In genomic region chr12:121630791-121631190, GRCh38 we compare ENCODE assay signal across 1 cellular context.
TF ChIP-seq lines count a peak whose summit lies in the region.

No MANE protein-coding gene starts in this region.

TF ChIP-seq in GM23338, 12 proteins besides CTCF, POLR2A, EP300 and RAD21 (continued from another document):
- TF ChIP-seq ZNF462 (CRISPR knock-in tag; IDR thresholded peaks at IDR 0.05) (no peak), EZH2phosphoT487 (IDR thresholded peaks at IDR 0.05; ENCODE audit: unreplicated experiment) (no peak), ETS1 (IDR thresholded peaks at IDR 0.05) (no peak), STAT1 (IDR thresholded peaks at IDR 0.05; ENCODE audit: unreplicated experiment) (no peak), ZNF331 (CRISPR knock-in tag; IDR thresholded peaks at IDR 0.05; ENCODE audit: low read depth) (no peak), REST (IDR thresholded peaks at IDR 0.05; ENCODE audit: unreplicated experiment) (no peak), EZH2 (IDR thresholded peaks at IDR 0.05; ENCODE audit: low read depth, unreplicated experiment) (no peak)
TF ChIP-seq in GM23338: peak in this region for 0.
